1 cellular context compared by ENCODE assay signal in genomic region chr18:3199942-3200645, GRCh38.
TF ChIP-seq lines count a peak whose summit lies in the region.

No MANE protein-coding gene starts in this region.

TF ChIP-seq in HepG2, 621 proteins besides CTCF, POLR2A, EP300 and RAD21:
- TF ChIP-seq FOXA3 (CRISPR knock-in tag; IDR thresholded peaks at IDR 0.05) (peak; percentile 22; the same call in 1 of the 2 replicates), RXRB (CRISPR knock-in tag; IDR thresholded peaks at IDR 0.05; ENCODE audit: borderline replicate concordance) (0 out of 2 replicates have a peak, but pooled peaks have one; percentile 12), SOX5 (CRISPR knock-in tag; IDR thresholded peaks at IDR 0.05; ENCODE audit: borderline replicate concordance) (peak; percentile 51; the same call in 1 of the 2 replicates), NCOA2 (CRISPR knock-in tag; IDR thresholded peaks at IDR 0.05) (peak; percentile 61), ZNF652 (CRISPR knock-in tag; IDR thresholded peaks at IDR 0.05; ENCODE audit: borderline replicate concordance, low read depth) (0 out of 2 replicates have a peak, but pooled peaks have one; percentile 18), ISL2 (CRISPR knock-in tag; IDR thresholded peaks at IDR 0.05) (peak; percentile 28; the same call in 1 of the 2 replicates), XBP1 (CRISPR knock-in tag; IDR thresholded peaks at IDR 0.05) (no peak), ZNF431 (CRISPR knock-in tag; IDR thresholded peaks at IDR 0.05; ENCODE audit: borderline replicate concordance, low read depth) (no peak), ZNF784 (CRISPR knock-in tag; IDR thresholded peaks at IDR 0.05; ENCODE audit: borderline replicate concordance) (no peak), ZNF121 (CRISPR knock-in tag; IDR thresholded peaks at IDR 0.05) (peak; percentile 51; the same call in 1 of the 2 replicates), YEATS2 (CRISPR knock-in tag; IDR thresholded peaks at IDR 0.05; ENCODE audit: borderline replicate concordance) (no peak), SOX13 (IDR thresholded peaks at IDR 0.05) (no peak), SOX13 (CRISPR knock-in tag; conservative IDR thresholded peaks at IDR 0.05 in 1 of 2, IDR thresholded peaks at IDR 0.05 in 1 of 2) (peak in 1 of 2 experiments; percentile 72; a peak in 2 of 4 replicates), CREM (IDR thresholded peaks at IDR 0.05) (peak; percentile 36; the same call in 1 of the 2 replicates), CREM (CRISPR knock-in tag; IDR thresholded peaks at IDR 0.05) (no peak)
